In genomic region chr2:176085861-176086771, GRCh38 we compare ENCODE assay signal across 8 cellular contexts. TPM values are rescaled to one million over a fixed set of nuclear protein-coding genes. Genes with fewer than 3 reads are reported as not detected.
DNase-seq lines count a peak whose midpoint lies in the region; ATAC-seq, FAIRE-seq and TF ChIP-seq lines count a peak whose summit lies in the region.

No MANE protein-coding gene starts in this region.

- no peaks in the 10 kb centered on the region for H3K36me3 Mint-ChIP-seq in brain
- H3K36me3 Mint-ChIP-seq in mesothelial cell of epicardium: no peaks in the 10 kb centered on the region

- DNase-seq in activated effector memory CD4-positive, alpha-beta T cell treated with anti-CD3 and anti-CD28 coated beads, Interleukin-2, amount 50 U/mL, for 16 hours: peak; percentile 63
- no peak for DNase-seq in activated effector memory CD4-positive, alpha-beta T cell treated with Interleukin-2 at 50 U/mL for 16 hours
- peak; percentile 41 for DNase-seq in NCI-H2171 treated with DMSO at 0.1 percent for 48 hours (lab: John Stamatoyannopoulos, UW)
- peak in 1 of 2 experiments; percentile 62 for DNase-seq in mesothelial cell of epicardium (ENCODE audit: low spot score in 2 of 2, unreplicated experiment in 2 of 2)
- DNase-seq in small intestine: no peak

- no peak overlapping the region for H3K27ac ChIP-seq in small intestine (ENCODE audit: low read depth in 1 of 2, low read length in 1 of 2)

- 3 to 9% (median 4%) methylated on average over 43 to 46 of the region's 46 CpGs for WGBS in small intestine, 3 donors

- H3K4me3 Mint-ChIP-seq in brain: peak overlapping the region; percentile 45 to 82 (median 72)
- H3K4me3 Mint-ChIP-seq in mesothelial cell of epicardium: no peak overlapping the region

- H3K4me3 ChIP-seq in small intestine (ENCODE audit: low read depth in 1 of 2, low read length in 2 of 2): no peak overlapping the region

- H3K27me3 ChIP-seq in small intestine (ENCODE audit: control insufficient read depth in 2 of 2, insufficient read depth in 2 of 2, low read length in 2 of 2): peaks cover 25 to 83% of the 10 kb centered on the region in 2 donors

- H3K27me3 Mint-ChIP-seq in brain: peaks cover 100% of the 10 kb centered on the region
- H3K27me3 Mint-ChIP-seq in mesothelial cell of epicardium (ENCODE audit: low read depth): peaks cover 100% of the 10 kb centered on the region

- H3K9me3 ChIP-seq in small intestine (ENCODE audit: control insufficient read depth, low read depth): no peaks in the 10 kb centered on the region

- peaks cover 0 to 14% (median 5%) of the 10 kb centered on the region in 5 experiments for H3K9me3 Mint-ChIP-seq in brain
- H3K9me3 Mint-ChIP-seq in mesothelial cell of epicardium: no peaks in the 10 kb centered on the region

- ATAC-seq in GM19463 (IDR thresholded peaks at IDR 0.05; ENCODE audit: unreplicated experiment) (no peak), HG03095 (IDR thresholded peaks at IDR 0.05; ENCODE audit: unreplicated experiment) (no peak)

- peak; percentile 91 for TF ChIP-seq CTCF in brain (conservative IDR thresholded peaks at IDR 0.05)
- peak; percentile 46 for TF ChIP-seq CTCF in mesothelial cell of epicardium (IDR thresholded peaks at IDR 0.05; ENCODE audit: unreplicated experiment)

- peak overlapping the region in 1 of 5 experiments; percentile 36 for H3K27ac Mint-ChIP-seq in brain
- no peak overlapping the region for H3K27ac Mint-ChIP-seq in mesothelial cell of epicardium

- H3K4me1 Mint-ChIP-seq in brain (peaks cover 53% of the 10 kb centered on the region), mesothelial cell of epicardium (peaks cover 17% of the 10 kb centered on the region)

- no peaks in the 10 kb centered on the region for H3K4me1 ChIP-seq in small intestine (ENCODE audit: control insufficient read depth in 2 of 2, insufficient read depth in 1 of 2, low read depth in 1 of 2, low read length in 1 of 2)

- no peaks in the 10 kb centered on the region for H3K36me3 ChIP-seq in small intestine (ENCODE audit: control insufficient read depth in 2 of 2, insufficient read depth in 2 of 2, low read length in 2 of 2)

- FAIRE-seq in small intestine (lab: Jason Lieb, UNC): no peak

RNA-seq across cellular contexts. Expression of gene EVX2, which starts 2.4 kb away (rescaled TPM):
- polyA plus RNA-seq in brain (ENCODE audit: insufficient read depth, low read depth, low replicate concordance): 0.14 TPM
- 0.07 to 0.09 TPM in 2 of 3 replicates, not detected in the other for total RNA-seq in mesothelial cell of epicardium
- not detected for polyA plus RNA-seq in small intestine

RNA-seq across cellular contexts. Expression of gene HOXD13, which starts 6.4 kb away (rescaled TPM):
- polyA plus RNA-seq in brain (ENCODE audit: insufficient read depth, low read depth, low replicate concordance) (9.8 TPM), small intestine (not detected)
- total RNA-seq in mesothelial cell of epicardium: 0.49 to 0.63 TPM (median 0.56 TPM) in 3 replicates

RNA-seq across cellular contexts. Expression of gene HOXD12, which starts 13.5 kb away (rescaled TPM):
- polyA plus RNA-seq in brain (ENCODE audit: insufficient read depth, low read depth, low replicate concordance) (1.3 TPM), small intestine (not detected)
- 0.27 to 0.40 TPM (median 0.27 TPM) in 3 replicates for total RNA-seq in mesothelial cell of epicardium

RNA-seq across cellular contexts. Expression of gene HOXD11, which starts 21.0 kb away (rescaled TPM):
- polyA plus RNA-seq in brain (ENCODE audit: insufficient read depth, low read depth, low replicate concordance) (5.1 TPM), small intestine (not detected)
- 1.9 to 3.0 TPM (median 2.2 TPM) in 3 replicates for total RNA-seq in mesothelial cell of epicardium

RNA-seq across cellular contexts. Expression of gene HOXD10, which starts 30.5 kb away (rescaled TPM):
- polyA plus RNA-seq in brain (ENCODE audit: insufficient read depth, low read depth, low replicate concordance) (17.2 TPM), small intestine (under 1 TPM in 1 of 3 donors, not detected in 2; 0.09 TPM)
- total RNA-seq in mesothelial cell of epicardium: 3.2 to 4.1 TPM (median 3.9 TPM) in 3 replicates

Comparison
In these comparisons a context has a peak if more than half of its experiments do, and no peak if none do; other contexts are left out.
1. DNase-seq: peak in activated effector memory CD4-positive, alpha-beta T cell treated with anti-CD3 and anti-CD28 coated beads, Interleukin-2, amount 50 U/mL, for 16 hours (single experiment) and NCI-H2171 treated with DMSO at 0.1 percent for 48 hours (single experiment); none in activated effector memory CD4-positive, alpha-beta T cell treated with Interleukin-2 at 50 U/mL for 16 hours (single experiment) and small intestine (single experiment).
2. RNA of gene HOXD13, which starts 6.4 kb away (polyA plus RNA-seq): 9.8 TPM in brain (single experiment); not detected in small intestine; every median in the first group is over 10 times any median in the second.